Comparison of ENCODE assay signal across 18 cellular contexts in genomic region chr7:36188266-36188665, GRCh38. TPM values are rescaled to one million over a fixed set of nuclear protein-coding genes. Genes with fewer than 3 reads are reported as not detected.
A peak's percentile ranks its signal among the peaks of the same experiment; 100 is the strongest.
DNase-seq lines count a peak whose midpoint lies in the region; ATAC-seq and TF ChIP-seq lines count a peak whose summit lies in the region.
"Had no signal": no experiment of that assay in that cellular context is flagged by ENCODE, and none has a peak within 500 bp of the region (broad histone marks: within the 10 kb centered on the region; RNA-seq: fewer than 3 reads in every experiment).

No MANE protein-coding gene starts in this region.

- CTCF ChIA-PET in Panc1 (lab: Charles Lee) = no interaction called here

- H3K4me1 ChIP-seq in DOHH2 (ENCODE audit: control insufficient read depth, low read length) = peaks cover 98% of the 10 kb centered on the region
- peaks cover 51% of the 10 kb centered on the region for H3K4me1 ChIP-seq in Panc1 (ENCODE audit: control insufficient read depth, insufficient read depth, low read length)
- H3K4me1 ChIP-seq: lower lobe of right lung, uterus had no signal

- BruUV-seq in Panc1 (replicated peaks; lab: Mats Ljungman, UMichigan) = TSS peak; percentile 3

- intact Hi-C loops in Panc1 (cut with micrococcal nuclease; ENCODE audit: unreplicated experiment) (no loop called here), head of caudate nucleus (cut with DNase I) (no loop called here)

- in situ Hi-C loops in Panc1 (cut with HindIII; ENCODE audit: low pct_unique_long_range_greater_than_20kb, low sequenced_read_pairs) = no loop called here

- no peaks in the 10 kb centered on the region for H3K9me3 ChIP-seq in DOHH2 (ENCODE audit: control insufficient read depth, insufficient read depth, low read length)
- H3K9me3 ChIP-seq in Panc1 (ENCODE audit: control insufficient read depth, insufficient read depth, low read depth, low read length) = no peaks in the 10 kb centered on the region
- H3K9me3 ChIP-seq: lower lobe of right lung, uterus had no signal

- H3K27me3 ChIP-seq in DOHH2 (ENCODE audit: control insufficient read depth, low read length) (no peaks in the 10 kb centered on the region), Panc1 (ENCODE audit: control insufficient read depth, insufficient read depth, low read length) (no peaks in the 10 kb centered on the region)
- H3K27me3 ChIP-seq: uterus had no signal

- POLR2A ChIA-PET in Panc1 (lab: Charles Lee) = no interaction called here

- H3K27ac ChIP-seq in DOHH2 (ENCODE audit: low read depth, low read length) (peak overlapping the region; percentile 97), Panc1 (ENCODE audit: low read length) (no peak overlapping the region)
- H3K27ac ChIP-seq: lower lobe of right lung, uterus had no signal

- H3K4me2 ChIP-seq in DOHH2 (ENCODE audit: low read length) = peak overlapping the region; percentile 93

- peaks cover 41% of the 10 kb centered on the region for H3K36me3 ChIP-seq in DOHH2 (ENCODE audit: control insufficient read depth, low read length)
- H3K36me3 ChIP-seq in Panc1 (ENCODE audit: control insufficient read depth, insufficient read depth, low read length) = no peaks in the 10 kb centered on the region
- H3K36me3 ChIP-seq: lower lobe of right lung, uterus had no signal

- H3K9me2 ChIP-seq in DOHH2 (replicated peaks; ENCODE audit: control insufficient read depth, low read length) = no peaks in the 10 kb centered on the region

- peaks cover 76% of the 10 kb centered on the region for H3F3A ChIP-seq in DOHH2 (ENCODE audit: control insufficient read depth, insufficient read depth)

- DNase-seq in Panc1 (ENCODE audit: low read depth, low spot score) (no peak), head of caudate nucleus (peak in 37 of 42 donors; percentile 25 to 82 (median 57)), putamen (ENCODE audit: low spot score) (peak; percentile 77), NCI-H1694 (lab: John Stamatoyannopoulos, UW) (no peak), AG20443 (ENCODE audit: low spot score) (no peak)
- DNase-seq: activated CD4-positive, alpha-beta T cell treated with anti-CD3 and anti-CD28 coated beads for 4 hours; CD4-positive, alpha-beta T cell; cerebellar nuclear complex; foreskin melanocyte; KBM-7; lower lobe of right lung; NCI-H1694 treated with DMSO at 0.1 percent for 48 hours; retina; SIG-M5; uterus had no signal

- no peak for TF ChIP-seq CTCF in DOHH2 (IDR thresholded peaks at IDR 0.05; ENCODE audit: low read depth, low read length, poor library complexity, severe bottlenecking)
- TF ChIP-seq CTCF in Panc1 (IDR thresholded peaks at IDR 0.05) = no peak

- H3K79me2 ChIP-seq in DOHH2 (ENCODE audit: control insufficient read depth, low read length) = peaks cover 85% of the 10 kb centered on the region

- peak; percentile 22; the same call in 1 of the 2 replicates for ATAC-seq in Panc1
- no peak for ATAC-seq in activated CD4-positive, CD25-positive, alpha-beta regulatory T cell treated with anti-CD3 and anti-CD28 coated beads, Interleukin-2, amount 50 U/mL, for 24 hours
- ATAC-seq in HG02885 (IDR thresholded peaks at IDR 0.05; ENCODE audit: poor library complexity, unreplicated experiment) = no peak
- ATAC-seq: lower lobe of right lung had no signal

- H3K4me3 ChIP-seq in DOHH2 (ENCODE audit: low read length) = peak overlapping the region; percentile 70
- H3K4me3 ChIP-seq in Panc1 (ENCODE audit: low read depth in 2 of 2, low read length in 2 of 2) = no peak overlapping the region
- H3K4me3 ChIP-seq: lower lobe of right lung, uterus had no signal

- H4K20me1 ChIP-seq in DOHH2 (ENCODE audit: control insufficient read depth, insufficient read depth, low read depth, low read length) = no peaks in the 10 kb centered on the region

RNA-seq across cellular contexts. Expression of gene EEPD1, which starts 35.2 kb away (rescaled TPM):
- total RNA-seq in Panc1 (2021; ENCODE audit: unreplicated experiment) = 48.0 TPM
- polyA plus RNA-seq in Panc1 (2012; ENCODE audit: insufficient read length) = 87.5 TPM

Comparison
In these comparisons a context has a peak if more than half of its experiments do, and no peak if none do; other contexts are left out.
1. DNase-seq: peak in head of caudate nucleus (37 of 42) and putamen (single experiment); none in Panc1 (single experiment), NCI-H1694 (single experiment) and AG20443 (single experiment).